In genomic region chr15:73737506-73737905, GRCh38 we compare ENCODE assay signal across 39 cellular contexts. TPM values are rescaled to one million over a fixed set of nuclear protein-coding genes. Genes with fewer than 3 reads are reported as not detected.
"Had no signal": no experiment of that assay in that cellular context is flagged by ENCODE, and none has a peak within 500 bp of the region (broad histone marks: within the 10 kb centered on the region; RNA-seq: fewer than 3 reads in every experiment).

No MANE protein-coding gene starts in this region.

- H3K9me3 Mint-ChIP-seq: activated B cell treated with CpG ODN at 0.5 μM for 24 hours; activated CD8-positive, alpha-beta T cell treated with anti-CD3 and anti-CD28 coated beads for 36 hours; activated naive CD4-positive, alpha-beta T cell treated with anti-CD3 and anti-CD28 coated beads for 36 hours; activated naive CD4-positive, alpha-beta T cell treated with anti-CD3 and anti-CD28 coated beads, Interleukin-2, amount 50 U/mL, for 72 hours; activated T-cell treated with anti-CD3 and anti-CD28 coated beads, Interleukin-2, amount 50 U/mL, for 72 hours; activated T-helper 17 cell treated with anti-CD3 and anti-CD28 coated beads, Interleukin-2, amount 50 U/mL, for 72 hours had no signal

- H3K27ac Mint-ChIP-seq: activated B cell treated with CpG ODN at 0.5 μM for 24 hours; activated CD8-positive, alpha-beta T cell treated with anti-CD3 and anti-CD28 coated beads for 36 hours; activated naive CD4-positive, alpha-beta T cell treated with anti-CD3 and anti-CD28 coated beads for 36 hours; activated naive CD4-positive, alpha-beta T cell treated with anti-CD3 and anti-CD28 coated beads, Interleukin-2, amount 50 U/mL, for 72 hours; activated T-cell treated with anti-CD3 and anti-CD28 coated beads, Interleukin-2, amount 50 U/mL, for 72 hours; activated T-helper 17 cell treated with anti-CD3 and anti-CD28 coated beads, Interleukin-2, amount 50 U/mL, for 72 hours had no signal

- H3K36me3 ChIP-seq: adrenal gland, breast epithelium, SJCRH30 had no signal

- H3K4me1 ChIP-seq: adrenal gland, body of pancreas, breast epithelium, SJCRH30 had no signal

- H3K4me1 Mint-ChIP-seq: activated B cell treated with CpG ODN at 0.5 μM for 24 hours; activated T-helper 17 cell treated with anti-CD3 and anti-CD28 coated beads, Interleukin-2, amount 50 U/mL, for 72 hours had no signal

- H3K9me3 ChIP-seq: adrenal gland, body of pancreas, breast epithelium, SJCRH30 had no signal

- H3K27me3 ChIP-seq: adrenal gland, body of pancreas, breast epithelium had no signal

- FAIRE-seq: astrocyte, RCC 7860 had no signal

- H3K4me3 Mint-ChIP-seq: activated B cell treated with CpG ODN at 0.5 μM for 24 hours; activated CD8-positive, alpha-beta T cell treated with anti-CD3 and anti-CD28 coated beads for 36 hours; activated naive CD4-positive, alpha-beta T cell treated with anti-CD3 and anti-CD28 coated beads for 36 hours; activated T-cell treated with anti-CD3 and anti-CD28 coated beads, Interleukin-2, amount 50 U/mL, for 72 hours; activated T-helper 17 cell treated with anti-CD3 and anti-CD28 coated beads, Interleukin-2, amount 50 U/mL, for 72 hours had no signal

- DNase-seq: activated B cell treated with CpG ODN at 0.5 μM for 24 hours; activated CD4-positive, alpha-beta T cell treated with anti-CD3 and anti-CD28 coated beads for 4 hours; activated CD4-positive, CD25-positive, alpha-beta regulatory T cell treated with anti-CD3 and anti-CD28 coated beads, Interleukin-2, amount 50 U/mL, for 72 hours; activated CD8-positive, alpha-beta T cell treated with anti-CD3 and anti-CD28 coated beads for 36 hours; activated gamma-delta T cell treated with Interleukin-2 at 50 U/mL for 16 hours; activated naive CD4-positive, alpha-beta T cell treated with anti-CD3 and anti-CD28 coated beads for 36 hours; activated T-cell treated with anti-CD3 and anti-CD28 coated beads, Interleukin-2, amount 50 U/mL, for 1 hour; activated T-cell treated with anti-CD3 and anti-CD28 coated beads, Interleukin-2, amount 50 U/mL, for 72 hours; adrenal gland; body of pancreas; caudate nucleus; cerebellar nuclear complex; Karpas-422; KBM-7; NCI-H1105; NCI-H1417 treated with DMSO at 0.1 percent for 48 hours; NCI-H187 treated with DMSO at 0.1 percent for 48 hours; NCI-H2081; NCI-H226; NCI-H446 treated with DMSO at 0.1 percent for 48 hours; NCI-H524; NCI-H69; NK-92 treated with Interleukin-12 subunit alpha and Interleukin-12 subunit beta, amount 100 ng/mL, for 24 hours; PC-3; SHP77; SJCRH30; SW 1271; T-helper 1 cell; T-helper 2 cell; T-helper 9 cell had no signal

- H3K4me3 ChIP-seq: adrenal gland, body of pancreas, breast epithelium, SJCRH30 had no signal

- H3K27ac ChIP-seq: adrenal gland, body of pancreas, breast epithelium, RWPE1, SJCRH30, VCaP had no signal

- ATAC-seq: activated CD8-positive, alpha-beta T cell treated with anti-CD3 and anti-CD28 coated beads for 36 hours; activated naive CD4-positive, alpha-beta T cell treated with anti-CD3 and anti-CD28 coated beads, Interleukin-2, amount 50 U/mL, for 72 hours; activated T-cell treated with anti-CD3 and anti-CD28 coated beads, Interleukin-2, amount 50 U/mL, for 72 hours; activated T-helper 17 cell treated with anti-CD3 and anti-CD28 coated beads, Interleukin-2, amount 50 U/mL, for 72 hours; body of pancreas; PC-3 had no signal

- H3K36me3 Mint-ChIP-seq: activated naive CD4-positive, alpha-beta T cell treated with anti-CD3 and anti-CD28 coated beads, Interleukin-2, amount 50 U/mL, for 72 hours had no signal

RNA-seq across cellular contexts. Expression of gene INSYN1, which starts 15.6 kb away (rescaled TPM):
- total RNA-seq: activated B cell treated with CpG ODN at 0.5 μM for 24 hours; activated CD8-positive, alpha-beta memory T cell treated with anti-CD3 and anti-CD28 coated beads for 36 hours; activated CD8-positive, alpha-beta T cell treated with anti-CD3 and anti-CD28 coated beads for 36 hours; activated naive CD4-positive, alpha-beta T cell treated with anti-CD3 and anti-CD28 coated beads for 36 hours; activated naive CD4-positive, alpha-beta T cell treated with anti-CD3 and anti-CD28 coated beads, Interleukin-2, amount 50 U/mL, for 72 hours; activated T-cell treated with anti-CD3 and anti-CD28 coated beads, Interleukin-2, amount 50 U/mL, for 72 hours; activated T-helper 17 cell treated with anti-CD3 and anti-CD28 coated beads, Interleukin-2, amount 50 U/mL, for 72 hours; MCF 10A; PC-3; SJCRH30 had no signal
